ENCODE assay signal across 20 cellular contexts in genomic region chr12:27300251-27300650, GRCh38.
"Had no signal": no experiment of that assay in that cellular context is flagged by ENCODE, and none has a peak within 500 bp of the region (broad histone marks: within the 10 kb centered on the region; RNA-seq: fewer than 3 reads in every experiment).

No MANE protein-coding gene starts in this region.

- H3K27me3 Mint-ChIP-seq: stimulated activated naive B cell treated with anti-CD40 and anti-IgM and Interleukin-4, amounts not matched to agents 10 μg/mL and 1 μg/mL and 100 μg/mL, for 72 hours had no signal

- ATAC-seq: activated CD8-positive, alpha-beta T cell treated with anti-CD3 and anti-CD28 coated beads, Interleukin-2, amount 10 ng/mL, durations not matched to agents 7 days and 5 days; body of pancreas; left lung; natural killer cell; pancreas; right cardiac atrium; stimulated activated naive B cell treated with anti-CD40 and anti-IgM and Interleukin-4, amounts not matched to agents 10 μg/mL and 1 μg/mL and 100 μg/mL, for 72 hours had no signal

- H3K4me3 Mint-ChIP-seq: activated CD8-positive, alpha-beta T cell treated with anti-CD3 and anti-CD28 coated beads, Interleukin-2, amount 10 ng/mL, durations not matched to agents 7 days and 5 days; natural killer cell; stimulated activated naive B cell treated with anti-CD40 and anti-IgM and Interleukin-4, amounts not matched to agents 10 μg/mL and 1 μg/mL and 100 μg/mL, for 72 hours had no signal

- H3K27ac Mint-ChIP-seq: activated CD8-positive, alpha-beta T cell treated with anti-CD3 and anti-CD28 coated beads, Interleukin-2, amount 10 ng/mL, durations not matched to agents 7 days and 5 days; natural killer cell; stimulated activated naive B cell treated with anti-CD40 and anti-IgM and Interleukin-4, amounts not matched to agents 10 μg/mL and 1 μg/mL and 100 μg/mL, for 72 hours had no signal

- H3K4me1 Mint-ChIP-seq: natural killer cell had no signal

- H3K4me1 ChIP-seq: left lung had no signal

- H3K27me3 ChIP-seq: body of pancreas, cardiac muscle cell, left lung, pancreas had no signal

- DNase-seq: activated CD4-positive, alpha-beta T cell treated with anti-CD3 and anti-CD28 coated beads for 1 hour; activated CD4-positive, alpha-beta T cell treated with anti-CD3 and anti-CD28 coated beads, Interleukin-2, amount 50 U/mL, for 1 hour; activated CD8-positive, alpha-beta T cell treated with anti-CD3 and anti-CD28 coated beads, Interleukin-2, amount 10 ng/mL, durations not matched to agents 7 days and 5 days; activated naive CD4-positive, alpha-beta T cell treated with Interleukin-2 at 50 U/mL for 16 hours; amygdala; body of pancreas; effector CD4-positive, alpha-beta T cell; erythroblast; foreskin fibroblast; kidney; left lung; natural killer cell; pancreas; right cardiac atrium; stimulated activated CD4-positive, alpha-beta T cell treated with anti-CD3 and anti-CD28 coated beads, Interleukin-15, amount 100 ng/mL, for 24 hours; stimulated activated naive B cell treated with anti-CD40 and anti-IgM and Interleukin-4, amounts not matched to agents 10 μg/mL and 1 μg/mL and 100 μg/mL, for 72 hours; SW 1271 had no signal

- H3K4me3 ChIP-seq: body of pancreas, cardiac muscle cell, left lung, pancreas, SK-N-MC, skin epidermis had no signal

- H3K9me3 ChIP-seq: body of pancreas, left lung, pancreas had no signal

- H3K27ac ChIP-seq: body of pancreas, cardiac muscle cell, left lung, pancreas, SK-N-MC, skin epidermis had no signal

- H3K9me3 Mint-ChIP-seq: natural killer cell; stimulated activated naive B cell treated with anti-CD40 and anti-IgM and Interleukin-4, amounts not matched to agents 10 μg/mL and 1 μg/mL and 100 μg/mL, for 72 hours had no signal
